Comparison of ENCODE assay signal across 11 cellular contexts in genomic region chr4:48699470-48699869, GRCh38.
DNase-seq lines count a peak whose midpoint lies in the region; ATAC-seq and TF ChIP-seq lines count a peak whose summit lies in the region.
"Had no signal": no experiment of that assay in that cellular context is flagged by ENCODE, and none has a peak within 500 bp of the region (broad histone marks: within the 10 kb centered on the region; RNA-seq: fewer than 3 reads in every experiment).

No MANE protein-coding gene starts in this region.

- TF ChIP-seq CTCF in osteoblast (IDR thresholded peaks at IDR 0.05; ENCODE audit: extremely low read depth, low read depth, low read length) (no peak), glutamatergic neuron (IDR thresholded peaks at IDR 0.05; ENCODE audit: partially characterized antibody, unreplicated experiment) (no peak), CD14-positive monocyte (IDR thresholded peaks at IDR 0.05) (no peak)

- H3K27me3 Mint-ChIP-seq in glutamatergic neuron (ENCODE audit: unreplicated experiment): peaks cover 5% of the 10 kb centered on the region
- H3K27me3 Mint-ChIP-seq in CD14-positive monocyte (ENCODE audit: low read depth in 3 of 3): peaks cover 0 to 1% (median 0%) of the 10 kb centered on the region in 3 donors
- H3K27me3 Mint-ChIP-seq: stimulated activated memory B cell treated with anti-CD40 and anti-IgM and Interleukin-4, amounts not matched to agents 10 μg/mL and 1 μg/mL and 100 μg/mL, for 72 hours had no signal

- H3K4me1 ChIP-seq in endocrine pancreas (ENCODE audit: control insufficient read depth, insufficient read depth, low read length) (peaks cover 16% of the 10 kb centered on the region), osteoblast (ENCODE audit: insufficient read depth, low read length) (peaks cover 28% of the 10 kb centered on the region)

- H3K27ac ChIP-seq in osteoblast (ENCODE audit: low read depth, low read length): peak overlapping the region; percentile 94
- H3K27ac ChIP-seq: HL-60 had no signal

- H2AFZ ChIP-seq in osteoblast (ENCODE audit: low read length): no peak overlapping the region

- H3K27me3 ChIP-seq in endocrine pancreas (ENCODE audit: control insufficient read depth, insufficient read depth, low read length): no peaks in the 10 kb centered on the region
- H3K27me3 ChIP-seq in osteoblast (ENCODE audit: insufficient read depth, low read length): no peaks in the 10 kb centered on the region

- H3K36me3 ChIP-seq in endocrine pancreas (ENCODE audit: control insufficient read depth, insufficient read depth, low read length): no peaks in the 10 kb centered on the region
- H3K36me3 ChIP-seq in osteoblast (ENCODE audit: insufficient read depth, low read length): no peaks in the 10 kb centered on the region

- H3K27ac Mint-ChIP-seq in glutamatergic neuron (ENCODE audit: unreplicated experiment) (no peak overlapping the region), CD14-positive monocyte (peak overlapping the region in 1 of 7 donors; percentile 61)
- H3K27ac Mint-ChIP-seq: stimulated activated memory B cell treated with anti-CD40 and anti-IgM and Interleukin-4, amounts not matched to agents 10 μg/mL and 1 μg/mL and 100 μg/mL, for 72 hours had no signal

- H3K9ac ChIP-seq in endocrine pancreas (ENCODE audit: control insufficient read depth, insufficient read depth, low read length): no peak overlapping the region

- DNase-seq in LoVo (ENCODE audit: low spot score) (peak; percentile 34), osteoblast (ENCODE audit: insufficient read length, low spot score, missing footprints) (no peak), glutamatergic neuron (no peak), CD14-positive monocyte (ENCODE audit: low spot score) (no peak)

- no peaks in the 10 kb centered on the region for H4K20me1 ChIP-seq in osteoblast (ENCODE audit: insufficient read depth, low read length)

- H3K9me3 ChIP-seq in endocrine pancreas (ENCODE audit: control insufficient read depth, low read length): no peaks in the 10 kb centered on the region
- H3K9me3 ChIP-seq in osteoblast (ENCODE audit: low read depth, low read length): no peaks in the 10 kb centered on the region

- peaks cover 46% of the 10 kb centered on the region for H3K79me2 ChIP-seq in osteoblast (ENCODE audit: insufficient read depth, low read length)

- ATAC-seq in GM19395 (IDR thresholded peaks at IDR 0.05; ENCODE audit: unreplicated experiment) (peak; percentile 17), GM19023 (IDR thresholded peaks at IDR 0.05; ENCODE audit: unreplicated experiment) (no peak), HG03135 (IDR thresholded peaks at IDR 0.05; ENCODE audit: unreplicated experiment) (no peak)
- ATAC-seq: sciatic nerve had no signal

- H3K4me3 Mint-ChIP-seq in glutamatergic neuron (ENCODE audit: unreplicated experiment) (no peak overlapping the region), CD14-positive monocyte (peak overlapping the region in 1 of 2 donors; percentile 28)
- H3K4me3 Mint-ChIP-seq: stimulated activated memory B cell treated with anti-CD40 and anti-IgM and Interleukin-4, amounts not matched to agents 10 μg/mL and 1 μg/mL and 100 μg/mL, for 72 hours had no signal

- intact Hi-C loops in CD14-positive monocyte (cut with micrococcal nuclease): no loop called here

- H3K4me1 Mint-ChIP-seq in glutamatergic neuron (ENCODE audit: low read depth, unreplicated experiment): peaks cover 23% of the 10 kb centered on the region
- peaks cover 25% of the 10 kb centered on the region for H3K4me1 Mint-ChIP-seq in CD14-positive monocyte

- H3K4me3 ChIP-seq in endocrine pancreas (ENCODE audit: control insufficient read depth, insufficient read depth, low read length): peak overlapping the region; percentile 35
- peak overlapping the region; percentile 18 for H3K4me3 ChIP-seq in osteoblast (ENCODE audit: insufficient read depth, low read length)

- peak overlapping the region; percentile 72 for H3K4me2 ChIP-seq in osteoblast (ENCODE audit: insufficient read depth, low read length)

- H3K36me3 Mint-ChIP-seq in glutamatergic neuron (ENCODE audit: unreplicated experiment) (no peaks in the 10 kb centered on the region), CD14-positive monocyte (peaks cover 4 to 6% of the 10 kb centered on the region in 2 donors)

- H3K9me3 Mint-ChIP-seq in glutamatergic neuron (ENCODE audit: unreplicated experiment) (peaks cover 4% of the 10 kb centered on the region), CD14-positive monocyte (peaks cover 0 to 2% (median 0%) of the 10 kb centered on the region in 7 donors)
